Comparison of ENCODE assay signal across 9 cellular contexts in the genomic region with DNA sequence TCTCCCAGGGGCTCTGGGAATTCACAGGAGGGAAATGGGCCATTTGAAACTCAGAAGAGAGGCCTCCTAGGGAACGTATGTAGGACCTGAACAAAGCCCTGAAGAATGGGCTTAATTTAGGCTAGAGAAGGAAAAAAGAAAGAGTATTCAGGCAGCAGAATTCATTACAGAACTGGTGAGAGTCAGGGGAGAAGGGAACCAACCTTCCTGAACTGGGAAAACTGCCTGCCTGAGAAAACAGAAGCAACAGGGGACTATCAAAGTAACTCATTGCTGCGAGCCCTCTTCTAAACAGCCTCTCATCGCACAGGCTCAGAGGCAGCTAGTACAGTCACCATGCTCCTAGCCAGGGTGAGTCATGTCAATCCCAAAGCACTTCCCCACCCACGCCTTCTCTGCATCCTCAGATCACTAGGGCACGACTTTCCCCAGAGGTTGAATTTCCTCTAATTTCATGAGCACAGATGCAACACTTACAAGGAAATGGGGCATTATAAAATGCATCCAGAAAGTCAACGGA.
DNase-seq lines count a peak whose midpoint lies in the region; ATAC-seq and TF ChIP-seq lines count a peak whose summit lies in the region.
"Had no signal": no experiment of that assay in that cellular context is flagged by ENCODE, and none has a peak within 500 bp of the region (broad histone marks: within the 10 kb centered on the region; RNA-seq: fewer than 3 reads in every experiment).

No MANE protein-coding gene starts in this region.

- intact Hi-C loops in activated CD4-positive, alpha-beta T cell treated with anti-CD3 and anti-CD28 coated beads, Interleukin-2, amount 10 ng/mL, durations not matched to agents 24 days and 14 days (cut with micrococcal nuclease), result loop anchor here (1.0 to 5.0 kb wide), 3 partner anchors 34 to 99 kb away; partner anchors contain the start of gene ADSS2

- no peak for TF ChIP-seq POLR2A in Peyer's patch (IDR thresholded peaks at IDR 0.05)

- H3K4me1 Mint-ChIP-seq in activated CD4-positive, alpha-beta T cell treated with anti-CD3 and anti-CD28 coated beads, Interleukin-2, amount 10 ng/mL, durations not matched to agents 24 days and 14 days, result peaks cover 24% of the 10 kb centered on the region
- peaks cover 8 to 14% of the 10 kb centered on the region in 2 donors for H3K4me1 Mint-ChIP-seq in natural killer cell treated with Interleukin-12 subunit alpha and Interleukin-12 subunit beta and Interleukin-15 and Interleukin-18, amount 100 ng/mL, for 72 hours (ENCODE audit: low read depth in 2 of 2)

- peak overlapping the region; percentile 73 for H3K27ac Mint-ChIP-seq in activated CD4-positive, alpha-beta T cell treated with anti-CD3 and anti-CD28 coated beads, Interleukin-2, amount 10 ng/mL, durations not matched to agents 24 days and 14 days
- H3K27ac Mint-ChIP-seq in natural killer cell treated with Interleukin-12 subunit alpha and Interleukin-12 subunit beta and Interleukin-15 and Interleukin-18, amount 100 ng/mL, for 72 hours, result peak overlapping the region in 1 of 2 donors; percentile 64

- no peak overlapping the region for H3K4me3 ChIP-seq in Peyer's patch

- H3K4me3 Mint-ChIP-seq in activated CD4-positive, alpha-beta T cell treated with anti-CD3 and anti-CD28 coated beads, Interleukin-2, amount 10 ng/mL, durations not matched to agents 24 days and 14 days, result no peak overlapping the region
- H3K4me3 Mint-ChIP-seq in natural killer cell treated with Interleukin-12 subunit alpha and Interleukin-12 subunit beta and Interleukin-15 and Interleukin-18, amount 100 ng/mL, for 72 hours, result peak overlapping the region; percentile 11

- no peaks in the 10 kb centered on the region for H3K36me3 ChIP-seq in Peyer's patch

- H3K27me3 Mint-ChIP-seq in activated CD4-positive, alpha-beta T cell treated with anti-CD3 and anti-CD28 coated beads, Interleukin-2, amount 10 ng/mL, durations not matched to agents 24 days and 14 days, result no peaks in the 10 kb centered on the region
- H3K27me3 Mint-ChIP-seq in natural killer cell treated with Interleukin-12 subunit alpha and Interleukin-12 subunit beta and Interleukin-15 and Interleukin-18, amount 100 ng/mL, for 72 hours, result peaks cover 6 to 9% of the 10 kb centered on the region in 2 donors

- H3K27me3 ChIP-seq in Peyer's patch, result no peaks in the 10 kb centered on the region

- peak; percentile 48 for ATAC-seq in HG02884 (IDR thresholded peaks at IDR 0.05; ENCODE audit: unreplicated experiment)
- peak; percentile 86 to 87 for ATAC-seq in natural killer cell treated with Interleukin-12 subunit alpha and Interleukin-12 subunit beta and Interleukin-15 and Interleukin-18, amount 100 ng/mL, for 72 hours

- H3K36me3 Mint-ChIP-seq in activated CD4-positive, alpha-beta T cell treated with anti-CD3 and anti-CD28 coated beads, Interleukin-2, amount 10 ng/mL, durations not matched to agents 24 days and 14 days (ENCODE audit: low read depth), result no peaks in the 10 kb centered on the region
- no peaks in the 10 kb centered on the region for H3K36me3 Mint-ChIP-seq in natural killer cell treated with Interleukin-12 subunit alpha and Interleukin-12 subunit beta and Interleukin-15 and Interleukin-18, amount 100 ng/mL, for 72 hours

- no peak for TF ChIP-seq CTCF in Peyer's patch (IDR thresholded peaks at IDR 0.05)

- H3K4me1 ChIP-seq in Peyer's patch, result peaks cover 0 to 22% (median 10%) of the 10 kb centered on the region in 4 donors

- H3K27ac ChIP-seq in Peyer's patch, result peak overlapping the region in 1 of 4 donors; percentile 36

- no peaks in the 10 kb centered on the region for H3K9me3 ChIP-seq in Peyer's patch

- peak; percentile 70 for DNase-seq in activated CD4-positive, alpha-beta T cell treated with anti-CD3 and anti-CD28 coated beads, Interleukin-2, amount 10 ng/mL, durations not matched to agents 24 days and 14 days
- no peak for DNase-seq in activated CD4-positive, alpha-beta T cell treated with anti-CD3 and anti-CD28 coated beads for 1 hour
- DNase-seq in Peyer's patch (peak in 2 of 3 donors; percentile 38 to 81), epidermal melanocyte (ENCODE audit: insufficient read length, low spot score) (peak; percentile 39), mesenteric fat pad (ENCODE audit: low spot score) (no peak), NCI-H510A (lab: John Stamatoyannopoulos, UW) (no peak)
- peak; percentile 63 for DNase-seq in natural killer cell treated with Interleukin-12 subunit alpha and Interleukin-12 subunit beta and Interleukin-15 and Interleukin-18, amount 100 ng/mL, for 72 hours (ENCODE audit: low spot score)
- DNase-seq: DND-41 had no signal

- peaks cover 3% of the 10 kb centered on the region for H3K9me3 Mint-ChIP-seq in activated CD4-positive, alpha-beta T cell treated with anti-CD3 and anti-CD28 coated beads, Interleukin-2, amount 10 ng/mL, durations not matched to agents 24 days and 14 days
- no peaks in the 10 kb centered on the region for H3K9me3 Mint-ChIP-seq in natural killer cell treated with Interleukin-12 subunit alpha and Interleukin-12 subunit beta and Interleukin-15 and Interleukin-18, amount 100 ng/mL, for 72 hours

Comparison
In these comparisons a context has a peak if more than half of its experiments do, and no peak if none do; other contexts are left out.
1. DNase-seq: peak in activated CD4-positive, alpha-beta T cell treated with anti-CD3 and anti-CD28 coated beads, Interleukin-2, amount 10 ng/mL, durations not matched to agents 24 days and 14 days (single experiment), Peyer's patch (2 of 3), epidermal melanocyte (single experiment) and natural killer cell treated with Interleukin-12 subunit alpha and Interleukin-12 subunit beta and Interleukin-15 and Interleukin-18, amount 100 ng/mL, for 72 hours (single experiment); none in activated CD4-positive, alpha-beta T cell treated with anti-CD3 and anti-CD28 coated beads for 1 hour (single experiment), mesenteric fat pad (single experiment) and NCI-H510A (single experiment).